14 cellular contexts compared by ENCODE assay signal in genomic region chr17:70394430-70394829, GRCh38.
"Had no signal": no experiment of that assay in that cellular context is flagged by ENCODE, and none has a peak within 500 bp of the region (broad histone marks: within the 10 kb centered on the region; RNA-seq: fewer than 3 reads in every experiment).

No MANE protein-coding gene starts in this region.

- H2AFZ ChIP-seq: neural progenitor cell had no signal

- H3K27me3 ChIP-seq: gastrocnemius medialis, heart right ventricle, neural progenitor cell, ovary had no signal

- H3K27ac ChIP-seq: gastrocnemius medialis, heart right ventricle, neural progenitor cell, ovary had no signal

- H3K36me3 ChIP-seq: gastrocnemius medialis, heart right ventricle, neural progenitor cell, ovary had no signal

- H3K4me3 ChIP-seq: gastrocnemius medialis, heart right ventricle, mucosa of descending colon, neural progenitor cell, ovary, smooth muscle cell had no signal

- H3K9me3 ChIP-seq: gastrocnemius medialis, mucosa of descending colon, ovary had no signal

- DNase-seq: cortex of kidney; effector memory CD4-positive, alpha-beta T cell; gastrocnemius medialis; heart right ventricle; hypothalamus; mammary epithelial cell; mucosa of descending colon; nucleus accumbens; ovary; right cardiac atrium; stimulated activated CD4-positive, alpha-beta T cell treated with anti-CD3 and anti-CD28 coated beads, Interleukin-2, amount 100 ng/mL, for 48 hours; stimulated activated naive CD4-positive, alpha-beta T cell treated with Interleukin-2 at 50 U/mL for 16 hours had no signal

- H3K4me2 ChIP-seq: neural progenitor cell, smooth muscle cell had no signal

- H3K9ac ChIP-seq: neural progenitor cell had no signal

- H3K4me1 ChIP-seq: gastrocnemius medialis, neural progenitor cell had no signal
